In genomic region chr19:17522988-17523872, GRCh38 we compare ENCODE assay signal across 8 cellular contexts. TPM values are rescaled to one million over a fixed set of nuclear protein-coding genes. Genes with fewer than 3 reads are reported as not detected.
DNase-seq lines count a peak whose midpoint lies in the region; ATAC-seq and TF ChIP-seq lines count a peak whose summit lies in the region.

No MANE protein-coding gene starts in this region.

- no peak overlapping the region for H3K27ac ChIP-seq in endodermal cell (ENCODE audit: low read depth, low read length)

- peaks cover 18% of the 10 kb centered on the region for H3K36me3 Mint-ChIP-seq in endodermal cell (ENCODE audit: low read depth)
- H3K36me3 Mint-ChIP-seq in endothelial cell (ENCODE audit: low read depth, unreplicated experiment), result peaks cover 5% of the 10 kb centered on the region

- ATAC-seq in HG03139 (IDR thresholded peaks at IDR 0.05; ENCODE audit: unreplicated experiment), result peak; percentile 71

- no peak overlapping the region for H3K4me3 ChIP-seq in endodermal cell (ENCODE audit: low read length)

- H3K4me3 Mint-ChIP-seq in endodermal cell (no peak overlapping the region), endothelial cell (ENCODE audit: unreplicated experiment) (no peak overlapping the region)

- peak; percentile 19 for DNase-seq in activated T-cell treated with anti-CD3 and anti-CD28 coated beads for 1 hour (ENCODE audit: low read depth)
- DNase-seq in activated T-cell treated with anti-CD3 and anti-CD28 coated beads for 4 hours, result no peak
- DNase-seq in UCSD-AML1 (lab: John Stamatoyannopoulos, UW; ENCODE audit: unreplicated experiment), result peak; percentile 87
- DNase-seq in endodermal cell, result peak; percentile 37
- DNase-seq in stimulated activated CD8-positive, alpha-beta memory T cell treated with anti-CD3 and anti-CD28 coated beads, Interleukin-12 subunit alpha, Interleukin-12 subunit beta, amount 100 ng/mL, for 1 hour (ENCODE audit: low read depth), result peak; percentile 15
- DNase-seq in endothelial cell (ENCODE audit: low spot score), result no peak
- no peak for DNase-seq in NCI-H187 (lab: John Stamatoyannopoulos, UW)

- no peaks in the 10 kb centered on the region for H3K4me1 ChIP-seq in endodermal cell (ENCODE audit: control insufficient read depth, insufficient read depth, low read length)

- H3K36me3 ChIP-seq in endodermal cell (ENCODE audit: control insufficient read depth, insufficient read depth, low read length), result peaks cover 7% of the 10 kb centered on the region

- peaks cover under 1% of the 10 kb centered on the region for H3K9me3 ChIP-seq in endodermal cell (ENCODE audit: control insufficient read depth, low read length)

- H3K27me3 Mint-ChIP-seq in endodermal cell (ENCODE audit: insufficient read depth) (peaks cover 3% of the 10 kb centered on the region), endothelial cell (ENCODE audit: unreplicated experiment) (peaks cover 4% of the 10 kb centered on the region)

- 86 to 91% methylated on average over 20 to 24 of the region's 24 CpGs for WGBS in endodermal cell (ENCODE audit: insufficient coverage in 1 of 2, insufficient read length in 1 of 2), 2 experiments

- H3K4me1 Mint-ChIP-seq in endodermal cell (no peaks in the 10 kb centered on the region), endothelial cell (ENCODE audit: unreplicated experiment) (peaks cover 9% of the 10 kb centered on the region)

- peaks cover 4% of the 10 kb centered on the region for H3K9me3 Mint-ChIP-seq in endodermal cell
- no peaks in the 10 kb centered on the region for H3K9me3 Mint-ChIP-seq in endothelial cell (ENCODE audit: unreplicated experiment)

- TF ChIP-seq CTCF in endodermal cell (conservative IDR thresholded peaks at IDR 0.05) (no peak), endothelial cell (IDR thresholded peaks at IDR 0.05; ENCODE audit: unreplicated experiment) (no peak)

- no peaks in the 10 kb centered on the region for H3K27me3 ChIP-seq in endodermal cell (ENCODE audit: control insufficient read depth, insufficient read depth, low read length, poor library complexity, severe bottlenecking)

- H3K27ac Mint-ChIP-seq in endodermal cell (peak overlapping the region; percentile 35), endothelial cell (ENCODE audit: unreplicated experiment) (no peak overlapping the region)

- H3K9ac ChIP-seq in endodermal cell (ENCODE audit: extremely low read depth, low read length, poor library complexity, severe bottlenecking), result no peak overlapping the region

RNA-seq across cellular contexts. Expression of gene PGLS, which starts 11.8 kb away (rescaled TPM):
- total RNA-seq in endodermal cell, result 100 to 1,000 TPM; 121 to 132 TPM
- polyA plus RNA-seq in endodermal cell (2013, experiment 1 of 2), result 79.1 TPM
- 76.6 TPM for polyA plus RNA-seq in endodermal cell (2013, experiment 2 of 2)
- 184 TPM for total RNA-seq in endothelial cell (ENCODE audit: unreplicated experiment)

RNA-seq across cellular contexts. Expression of gene COLGALT1, which starts 32.2 kb away (rescaled TPM):
- total RNA-seq in endodermal cell (10 to 100 TPM; 61.2 to 68.3 TPM), endothelial cell (ENCODE audit: unreplicated experiment) (257 TPM)
- polyA plus RNA-seq in endodermal cell (2013, experiment 1 of 2), result 52.8 TPM
- polyA plus RNA-seq in endodermal cell (2013, experiment 2 of 2), result 49.6 TPM

RNA-seq across cellular contexts. Expression of gene SLC27A1, which starts 52.9 kb away (rescaled TPM):
- total RNA-seq in endodermal cell (10 to 100 TPM; 11.8 to 16.9 TPM), endothelial cell (ENCODE audit: unreplicated experiment) (30.2 TPM)
- 15.4 TPM for polyA plus RNA-seq in endodermal cell (2013, experiment 1 of 2)
- polyA plus RNA-seq in endodermal cell (2013, experiment 2 of 2), result 12.7 TPM

Comparison
In these comparisons a context has a peak if more than half of its experiments do, and no peak if none do; other contexts are left out.
1. DNase-seq: peak in activated T-cell treated with anti-CD3 and anti-CD28 coated beads for 1 hour (single experiment), UCSD-AML1 (single experiment), endodermal cell (single experiment) and stimulated activated CD8-positive, alpha-beta memory T cell treated with anti-CD3 and anti-CD28 coated beads, Interleukin-12 subunit alpha, Interleukin-12 subunit beta, amount 100 ng/mL, for 1 hour (single experiment); none in activated T-cell treated with anti-CD3 and anti-CD28 coated beads for 4 hours (single experiment), endothelial cell (single experiment) and NCI-H187 (0 of 2).